In genomic region chr11:130872961-130873360, GRCh38 we compare ENCODE assay signal across 10 cellular contexts. TPM values are rescaled to one million over a fixed set of nuclear protein-coding genes. Genes with fewer than 3 reads are reported as not detected.
DNase-seq lines count a peak whose midpoint lies in the region; ATAC-seq, FAIRE-seq and TF ChIP-seq lines count a peak whose summit lies in the region.
"Had no signal": no experiment of that assay in that cellular context is flagged by ENCODE, and none has a peak within 500 bp of the region (broad histone marks: within the 10 kb centered on the region; RNA-seq: fewer than 3 reads in every experiment).

No MANE protein-coding gene starts in this region.

- BruUV-seq in Calu3 (replicated peaks; lab: Mats Ljungman, UMichigan): no TSS peak

- 27 to 32% methylated on average over 6 of the region's 6 CpGs for WGBS in tibial nerve, 2 donors

- no peak overlapping the region for H3K4me3 Mint-ChIP-seq in natural killer cell
- no peak overlapping the region for H3K4me3 Mint-ChIP-seq in Calu3 (ENCODE audit: low read depth, unreplicated experiment)

- H3K4me2 ChIP-seq in keratinocyte (ENCODE audit: control insufficient read depth, extremely low read depth, insufficient read depth, low read depth, low read length): no peak overlapping the region

- no peaks in the 10 kb centered on the region for H3K9me3 ChIP-seq in keratinocyte (ENCODE audit: control insufficient read depth, low read depth, low read length)
- no peaks in the 10 kb centered on the region for H3K9me3 ChIP-seq in tibial nerve

- H3K27me3 Mint-ChIP-seq in natural killer cell (ENCODE audit: low read depth in 2 of 2): no peaks in the 10 kb centered on the region
- H3K27me3 Mint-ChIP-seq in Calu3 (ENCODE audit: unreplicated experiment): no peaks in the 10 kb centered on the region

- intact Hi-C loops in natural killer cell (cut with micrococcal nuclease): no loop called here
- intact Hi-C loops in Calu3 (cut with micrococcal nuclease; ENCODE audit: unreplicated experiment): no loop called here

- CTCF ChIA-PET in Calu3 (lab: Charles Lee): no interaction called here

- no peaks in the 10 kb centered on the region for H4K20me1 ChIP-seq in keratinocyte (ENCODE audit: control insufficient read depth, extremely low read depth, insufficient read depth, low read length)

- no peak overlapping the region for H3K9ac ChIP-seq in keratinocyte (ENCODE audit: control insufficient read depth, extremely low read depth, insufficient read depth, low read length)

- no peak for TF ChIP-seq POLR2A in tibial nerve (IDR thresholded peaks at IDR 0.05)

- H3K4me3 ChIP-seq in keratinocyte (ENCODE audit: control insufficient read depth in 2 of 3, extremely low read depth in 1 of 3, insufficient read depth in 2 of 3, low read depth in 1 of 3, low read length in 3 of 3) (no peak overlapping the region), tibial nerve (no peak overlapping the region)

- no peak for ATAC-seq in natural killer cell

- no peak overlapping the region for H3K27ac Mint-ChIP-seq in natural killer cell
- H3K27ac Mint-ChIP-seq in Calu3 (ENCODE audit: unreplicated experiment): no peak overlapping the region

- H3K4me1 Mint-ChIP-seq in natural killer cell (no peaks in the 10 kb centered on the region), Calu3 (ENCODE audit: low read depth, unreplicated experiment) (no peaks in the 10 kb centered on the region)

- H3K27ac ChIP-seq in caudate nucleus (ENCODE audit: low read depth, low read length) (peak overlapping the region; percentile 85), keratinocyte (ENCODE audit: control insufficient read depth, insufficient read depth, low read length) (peak overlapping the region; percentile 30), tibial nerve (peak overlapping the region in 3 of 4 donors; percentile 54 to 88 (median 74))

- no peak for FAIRE-seq in keratinocyte (lab: Jason Lieb, UNC)

- TF ChIP-seq EP300 in tibial nerve (IDR thresholded peaks at IDR 0.05): no peak

- DNase-seq in M059J (ENCODE audit: low read depth): peak; percentile 92
- no peak for DNase-seq in caudate nucleus (lab: John Stamatoyannopoulos, UW)
- no peak for DNase-seq in keratinocyte (ENCODE audit: low read depth, low spot score)
- no peak for DNase-seq in tibial nerve (ENCODE audit: low spot score in 2 of 2)
- no peak for DNase-seq in natural killer cell
- DNase-seq in Calu3: no peak
- DNase-seq in activated naive CD4-positive, alpha-beta T cell (lab: John Stamatoyannopoulos, UW): no peak
- DNase-seq: activated CD4-positive, CD25-positive, alpha-beta regulatory T cell treated with anti-CD3 and anti-CD28 coated beads, Interleukin-2, amount 50 U/mL, for 72 hours; NCI-H2171 treated with DMSO at 0.1 percent for 48 hours; SHP77 had no signal

- H3K36me3 Mint-ChIP-seq in natural killer cell (peaks cover 11% of the 10 kb centered on the region), Calu3 (ENCODE audit: insufficient read depth, unreplicated experiment) (peaks cover 3% of the 10 kb centered on the region)

- peaks cover 13 to 15% of the 10 kb centered on the region in 2 experiments for H3K36me3 ChIP-seq in keratinocyte (ENCODE audit: control insufficient read depth in 2 of 2, extremely low read depth in 1 of 2, insufficient read depth in 2 of 2, low read length in 2 of 2)
- H3K36me3 ChIP-seq in tibial nerve: peaks cover 0 to 43% (median 0%) of the 10 kb centered on the region in 3 donors

- peaks cover 4% of the 10 kb centered on the region for H3K9me1 ChIP-seq in keratinocyte (ENCODE audit: control insufficient read depth, extremely low read depth, insufficient read depth, low read length)

- no peaks in the 10 kb centered on the region for H3K79me2 ChIP-seq in keratinocyte (ENCODE audit: control insufficient read depth, insufficient read depth, low read length)

- peaks cover 31% of the 10 kb centered on the region for H3K4me1 ChIP-seq in keratinocyte (ENCODE audit: control insufficient read depth, extremely low read depth, insufficient read depth, low read length)
- peaks cover 0 to 30% (median 9%) of the 10 kb centered on the region in 4 donors for H3K4me1 ChIP-seq in tibial nerve

- H3K27me3 ChIP-seq in keratinocyte (ENCODE audit: control insufficient read depth, extremely low read depth, insufficient read depth, low read length): no peaks in the 10 kb centered on the region
- H3K27me3 ChIP-seq in tibial nerve: no peaks in the 10 kb centered on the region

- no peak overlapping the region for H2AFZ ChIP-seq in keratinocyte (ENCODE audit: control insufficient read depth, low read length)

- dilution Hi-C loops in keratinocyte (cut with MboI; ENCODE audit: extremely low pct_ligation_motif_present, low sequenced_read_pairs): no loop called here

- TF ChIP-seq CTCF in keratinocyte (optimal IDR thresholded peaks at IDR 0.05 in 1 of 3, IDR thresholded peaks at IDR 0.05 in 1 of 3, conservative IDR thresholded peaks at IDR 0.05 in 1 of 3; ENCODE audit: extremely low read depth in 1 of 3, insufficient read depth in 2 of 3, low read length in 3 of 3): no peak
- TF ChIP-seq CTCF in tibial nerve (IDR thresholded peaks at IDR 0.05): no peak
- no peak for TF ChIP-seq CTCF in natural killer cell (IDR thresholded peaks at IDR 0.05)
- TF ChIP-seq CTCF in Calu3 (IDR thresholded peaks at IDR 0.05; ENCODE audit: unreplicated experiment): no peak

- H3K9me3 Mint-ChIP-seq in natural killer cell (no peaks in the 10 kb centered on the region), Calu3 (ENCODE audit: low read depth, unreplicated experiment) (no peaks in the 10 kb centered on the region)

RNA-seq across cellular contexts. Expression of gene SNX19, which starts 43.3 kb away (rescaled TPM):
- total RNA-seq in M059J (2014; rRNA removed; shearing (Covaris generic)): 73.1 and 94.3 TPM in 2 replicates
- 25.7 to 44.0 TPM (median 29.1 TPM) in 3 replicates for polyA plus RNA-seq in keratinocyte
- polyA plus RNA-seq in keratinocyte (2011; ENCODE audit: low read depth): 11.2 TPM
- 18.5 and 26.2 TPM in 2 replicates for polyA plus RNA-seq in keratinocyte (2011; cell fraction: cytosol; rRNA removed)
- polyA plus RNA-seq in keratinocyte (2011; cell fraction: nucleus; rRNA removed): 83.1 and 92.1 TPM in 2 replicates
- polyA plus RNA-seq in keratinocyte (2012; ENCODE audit: low replicate concordance): 20.9 and 29.7 TPM in 2 replicates
- 125 to 158 TPM (median 138 TPM) in 3 replicates for polyA minus RNA-seq in keratinocyte
- polyA minus RNA-seq in keratinocyte (2011; cell fraction: cytosol; rRNA and poly(A)+ RNA removed): 33.6 TPM
- polyA minus RNA-seq in keratinocyte (2011; cell fraction: nucleus; rRNA and poly(A)+ RNA removed): 124 and 198 TPM in 2 replicates
- 100 to 1,000 TPM in 3 of 4 donors, 10 to 100 TPM in 1; 94.2 to 141 (median 105) TPM for total RNA-seq in tibial nerve
- 10 to 100 TPM; 65.4 to 76.6 (median 72.0) TPM for total RNA-seq in natural killer cell
- total RNA-seq in Calu3 (2022): 39.8 and 40.5 TPM in 2 replicates

Comparison
In these comparisons a context has a peak if more than half of its experiments do, and no peak if none do; other contexts are left out.
1. H3K27ac ChIP-seq: peak in every context shown above with its lines; median percentile 85 in caudate nucleus; 74 in tibial nerve; 30 in keratinocyte.